9 cellular contexts compared by ENCODE assay signal in the genomic region with DNA sequence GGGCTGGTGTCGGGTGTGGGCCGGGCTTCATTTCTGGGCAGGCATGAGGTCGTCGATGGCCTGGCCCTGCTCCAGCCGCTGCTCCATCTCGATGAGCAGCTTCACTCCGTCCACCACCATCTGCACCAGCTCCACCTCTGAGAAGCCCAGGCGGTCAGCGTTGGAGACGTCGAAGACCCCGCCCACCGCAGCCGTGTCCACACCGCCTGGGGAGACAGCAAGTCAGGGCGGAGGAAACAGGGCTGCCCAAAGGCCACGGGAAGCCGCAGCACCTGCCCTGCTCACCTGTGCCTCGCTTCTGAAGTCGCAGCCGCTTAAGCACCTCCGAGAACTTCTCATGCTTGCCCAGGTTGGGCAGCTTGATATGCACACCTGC. TPM values are rescaled to one million over a fixed set of nuclear protein-coding genes. Genes with fewer than 3 reads are reported as not detected.
DNase-seq lines count a peak whose midpoint lies in the region; ATAC-seq and TF ChIP-seq lines count a peak whose summit lies in the region.
"Had no signal": no experiment of that assay in that cellular context is flagged by ENCODE, and none has a peak within 500 bp of the region (broad histone marks: within the 10 kb centered on the region; RNA-seq: fewer than 3 reads in every experiment).

No MANE protein-coding gene starts in this region.

- DNase-seq in activated naive CD4-positive, alpha-beta T cell treated with anti-CD3 and anti-CD28 coated beads, Interleukin-2, amount 50 U/mL, for 16 hours = no peak
- DNase-seq in astrocyte of the hippocampus (ENCODE audit: low read depth, low spot score) (peak; percentile 56), mucosa of descending colon (peak in 2 of 3 donors; percentile 57 to 59), upper lobe of right lung (peak; percentile 71), KBM-7 (no peak), foreskin fibroblast (no peak)
- DNase-seq: activated gamma-delta T cell treated with Interleukin-2 at 50 U/mL for 16 hours had no signal

- peak overlapping the region; percentile 68 for H3K4me3 Mint-ChIP-seq in activated naive CD4-positive, alpha-beta T cell treated with anti-CD3 and anti-CD28 coated beads, Interleukin-2, amount 50 U/mL, for 24 hours

- H3K9me3 ChIP-seq in mucosa of descending colon (no peaks in the 10 kb centered on the region), upper lobe of right lung (no peaks in the 10 kb centered on the region)

- TF ChIP-seq CTCF in mucosa of descending colon (IDR thresholded peaks at IDR 0.05) = no peak
- TF ChIP-seq CTCF in upper lobe of right lung (IDR thresholded peaks at IDR 0.05) = no peak
- TF ChIP-seq CTCF in foreskin fibroblast (IDR thresholded peaks at IDR 0.05; ENCODE audit: low read depth, low read length) = no peak

- H3K4me1 ChIP-seq in mucosa of descending colon (ENCODE audit: low read depth) (peaks cover 28% of the 10 kb centered on the region), upper lobe of right lung (peaks cover 51% of the 10 kb centered on the region)

- H3K27ac ChIP-seq in upper lobe of right lung = peak overlapping the region; percentile 24

- H3K4me1 Mint-ChIP-seq in activated naive CD4-positive, alpha-beta T cell treated with anti-CD3 and anti-CD28 coated beads, Interleukin-2, amount 50 U/mL, for 24 hours = peaks cover 14% of the 10 kb centered on the region

- H3K27me3 ChIP-seq in upper lobe of right lung = no peaks in the 10 kb centered on the region

- H3K36me3 ChIP-seq in mucosa of descending colon (ENCODE audit: low read depth) (no peaks in the 10 kb centered on the region), upper lobe of right lung (no peaks in the 10 kb centered on the region)

- H3K9me3 Mint-ChIP-seq in activated naive CD4-positive, alpha-beta T cell treated with anti-CD3 and anti-CD28 coated beads, Interleukin-2, amount 50 U/mL, for 24 hours = no peaks in the 10 kb centered on the region

- H3K36me3 Mint-ChIP-seq in activated naive CD4-positive, alpha-beta T cell treated with anti-CD3 and anti-CD28 coated beads, Interleukin-2, amount 50 U/mL, for 24 hours = no peaks in the 10 kb centered on the region

- no peak overlapping the region for H3K4me3 ChIP-seq in mucosa of descending colon
- no peak overlapping the region for H3K4me3 ChIP-seq in upper lobe of right lung
- H3K4me3 ChIP-seq in foreskin fibroblast (ENCODE audit: low read depth in 1 of 2, low read length in 2 of 2) = no peak overlapping the region

- intact Hi-C loops in mucosa of descending colon (cut with DNase I, micrococcal nuclease) = no loop called here
- intact Hi-C loops in upper lobe of right lung (cut with DNase I) = no loop called here

- ATAC-seq in mucosa of descending colon (no peak), upper lobe of right lung (no peak), GM21526 (IDR thresholded peaks at IDR 0.05; ENCODE audit: low FRiP score, unreplicated experiment) (no peak)

- in situ Hi-C loops in KBM-7 (cut with MboI; ENCODE audit: low pct_unique_long_range_greater_than_20kb, low sequenced_read_pairs) = no loop called here

- peaks cover 6% of the 10 kb centered on the region for H3K27me3 Mint-ChIP-seq in activated naive CD4-positive, alpha-beta T cell treated with anti-CD3 and anti-CD28 coated beads, Interleukin-2, amount 50 U/mL, for 24 hours

- H3K27ac Mint-ChIP-seq in activated naive CD4-positive, alpha-beta T cell treated with anti-CD3 and anti-CD28 coated beads, Interleukin-2, amount 50 U/mL, for 24 hours = no peak overlapping the region

RNA-seq across cellular contexts. Expression of gene CKB, which starts 2.8 kb away (rescaled TPM):
- total RNA-seq in mucosa of descending colon = 1,000 to 10,000 TPM; 1,316 to 3,346 (median 2,079) TPM
- total RNA-seq in upper lobe of right lung = 148 TPM

RNA-seq across cellular contexts. Expression of gene TRMT61A, which starts 9.2 kb away (rescaled TPM):
- total RNA-seq in mucosa of descending colon = 10 to 100 TPM; 10.2 to 23.7 (median 10.5) TPM
- 11.6 TPM for total RNA-seq in upper lobe of right lung

RNA-seq across cellular contexts. Expression of gene BAG5, which starts 42.6 kb away (rescaled TPM):
- total RNA-seq in mucosa of descending colon (10 to 100 TPM; 26.1 to 29.9 (median 28.0) TPM), upper lobe of right lung (33.0 TPM)

RNA-seq across cellular contexts. Expression of gene COA8, which starts 42.9 kb away (rescaled TPM):
- 10 to 100 TPM; 29.3 to 47.3 (median 36.5) TPM for total RNA-seq in mucosa of descending colon
- 29.7 TPM for total RNA-seq in upper lobe of right lung

Comparison
In these comparisons a context has a peak if more than half of its experiments do, and no peak if none do; other contexts are left out.
1. DNase-seq: peak in astrocyte of the hippocampus (single experiment), mucosa of descending colon (2 of 3) and upper lobe of right lung (single experiment); none in activated naive CD4-positive, alpha-beta T cell treated with anti-CD3 and anti-CD28 coated beads, Interleukin-2, amount 50 U/mL, for 16 hours (single experiment), KBM-7 (single experiment) and foreskin fibroblast (0 of 2).